ENCODE assay signal across 17 cellular contexts in the genomic region with DNA sequence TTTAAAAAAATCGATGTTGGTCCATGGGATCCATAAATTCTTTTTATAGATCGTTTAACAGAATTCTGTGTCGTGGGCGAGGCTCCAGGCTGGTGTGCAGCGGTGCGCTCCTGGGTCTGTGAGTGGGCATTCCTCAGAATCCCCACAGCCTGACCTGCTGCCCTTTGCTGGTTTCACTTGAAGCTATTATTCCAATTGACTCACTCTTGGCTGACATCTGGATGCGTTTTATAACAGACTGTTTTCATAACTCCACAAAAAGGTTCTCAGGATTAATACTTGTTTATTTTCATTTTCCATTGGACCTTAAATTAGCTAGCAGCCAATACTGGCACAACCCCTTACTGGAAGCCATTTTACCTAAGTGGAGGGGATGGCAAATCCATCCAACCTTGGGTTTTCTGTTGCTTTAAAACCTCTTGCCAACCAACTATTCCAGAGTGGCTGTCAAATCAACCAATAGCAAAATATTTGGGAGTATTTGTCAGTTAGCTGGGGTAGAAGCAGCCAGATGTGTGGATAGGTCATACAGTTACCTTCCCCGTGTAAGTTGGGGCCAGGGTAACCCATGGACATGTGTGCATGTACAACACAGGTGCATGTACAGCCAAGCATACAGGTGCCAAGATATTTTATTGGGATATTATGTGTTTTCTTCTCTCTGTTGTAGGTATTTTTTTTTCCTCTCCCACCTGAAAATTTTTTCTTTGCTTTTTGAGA.
A peak's percentile ranks its signal among the peaks of the same experiment; 100 is the strongest.
DNase-seq lines count a peak whose midpoint lies in the region; ATAC-seq and TF ChIP-seq lines count a peak whose summit lies in the region.
"Had no signal": no experiment of that assay in that cellular context is flagged by ENCODE, and none has a peak within 500 bp of the region (broad histone marks: within the 10 kb centered on the region; RNA-seq: fewer than 3 reads in every experiment).

No MANE protein-coding gene starts in this region.

- DNase-seq in GM04503 (ENCODE audit: low read depth) (peak; percentile 82), fibroblast of the aortic adventitia (ENCODE audit: low read depth) (peak; percentile 92), NCI-H2227 (lab: John Stamatoyannopoulos, UW; ENCODE audit: unreplicated experiment) (no peak), left colon (no peak), NAMALWA (ENCODE audit: low spot score) (no peak)
- DNase-seq: activated CD4-positive, alpha-beta T cell treated with anti-CD3 and anti-CD28 coated beads for 4 hours; activated gamma-delta T cell; DMS79 treated with DMSO at 0.1 percent for 48 hours; effector memory CD8-positive, alpha-beta T cell; islet precursor cell; NCI-H226; SIG-M5 had no signal

- H3K27ac ChIP-seq in skeletal muscle tissue (ENCODE audit: low read depth, low read length) = peak overlapping the region; percentile 32
- H3K27ac ChIP-seq: KMS-11, parathyroid adenoma had no signal

- no peak for TF ChIP-seq CTCF in fibroblast of the aortic adventitia (IDR thresholded peaks at IDR 0.05; ENCODE audit: insufficient read depth, low read length)

- H3K36me3 ChIP-seq in skeletal muscle tissue (ENCODE audit: control insufficient read depth in 3 of 3, insufficient read depth in 3 of 3, low read length in 3 of 3) = no peaks in the 10 kb centered on the region

- H3K4me1 ChIP-seq in skeletal muscle tissue (ENCODE audit: control insufficient read depth in 3 of 3, insufficient read depth in 3 of 3, low read length in 3 of 3) = peaks cover 0 to 2% (median 0%) of the 10 kb centered on the region in 3 donors
- H3K4me1 ChIP-seq: parathyroid adenoma had no signal

- ATAC-seq in SK-N-SH treated with all-trans-retinoic acid at 6 μM for 48 hours = peak; percentile 66
- no peak for ATAC-seq in left colon
- ATAC-seq in GM21528 (IDR thresholded peaks at IDR 0.05; ENCODE audit: low FRiP score, unreplicated experiment) = no peak
- ATAC-seq: effector memory CD8-positive, alpha-beta T cell had no signal

- H3K27me3 ChIP-seq in skeletal muscle tissue (ENCODE audit: control insufficient read depth in 3 of 3, insufficient read depth in 3 of 3, low read length in 3 of 3) = no peaks in the 10 kb centered on the region

- intact Hi-C loops in left colon (cut with DNase I, micrococcal nuclease) = no loop called here

- H3K9me3 ChIP-seq in skeletal muscle tissue (ENCODE audit: control insufficient read depth in 3 of 3, low read length in 3 of 3) = no peaks in the 10 kb centered on the region

- H3K9ac ChIP-seq in skeletal muscle tissue (ENCODE audit: low read depth in 1 of 3, low read length in 3 of 3) = no peak overlapping the region
- H3K9ac ChIP-seq: KMS-11, parathyroid adenoma had no signal

- H3K4me3 ChIP-seq in fibroblast of the aortic adventitia (ENCODE audit: low read depth, low read length) = no peak overlapping the region
- no peak overlapping the region for H3K4me3 ChIP-seq in skeletal muscle tissue (ENCODE audit: low read length in 3 of 3)

TF ChIP-seq in SK-N-SH treated with all-trans-retinoic acid at 6 μM for 48 hours, 23 proteins besides CTCF, POLR2A, EP300 and RAD21:
- TF ChIP-seq ZC3H10 (CRISPR knock-in tag; IDR thresholded peaks at IDR 0.05) (no peak), ARNTL (CRISPR knock-in tag; IDR thresholded peaks at IDR 0.05; ENCODE audit: borderline replicate concordance, low read depth) (no peak), PPARA (CRISPR knock-in tag; IDR thresholded peaks at IDR 0.05; ENCODE audit: borderline replicate concordance) (no peak), CSDC2 (CRISPR knock-in tag; IDR thresholded peaks at IDR 0.05) (no peak), SNAI2 (CRISPR knock-in tag; IDR thresholded peaks at IDR 0.05) (no peak), GLIS3 (CRISPR knock-in tag; IDR thresholded peaks at IDR 0.05) (no peak)
TF ChIP-seq in SK-N-SH treated with all-trans-retinoic acid at 6 μM for 48 hours: peak in this region for 0.

Comparison
In these comparisons a context has a peak if more than half of its experiments do, and no peak if none do; other contexts are left out.
1. DNase-seq: peak in GM04503 (single experiment) and fibroblast of the aortic adventitia (single experiment); none in NCI-H2227 (single experiment), left colon (0 of 2) and NAMALWA (single experiment).